In the genomic region with DNA sequence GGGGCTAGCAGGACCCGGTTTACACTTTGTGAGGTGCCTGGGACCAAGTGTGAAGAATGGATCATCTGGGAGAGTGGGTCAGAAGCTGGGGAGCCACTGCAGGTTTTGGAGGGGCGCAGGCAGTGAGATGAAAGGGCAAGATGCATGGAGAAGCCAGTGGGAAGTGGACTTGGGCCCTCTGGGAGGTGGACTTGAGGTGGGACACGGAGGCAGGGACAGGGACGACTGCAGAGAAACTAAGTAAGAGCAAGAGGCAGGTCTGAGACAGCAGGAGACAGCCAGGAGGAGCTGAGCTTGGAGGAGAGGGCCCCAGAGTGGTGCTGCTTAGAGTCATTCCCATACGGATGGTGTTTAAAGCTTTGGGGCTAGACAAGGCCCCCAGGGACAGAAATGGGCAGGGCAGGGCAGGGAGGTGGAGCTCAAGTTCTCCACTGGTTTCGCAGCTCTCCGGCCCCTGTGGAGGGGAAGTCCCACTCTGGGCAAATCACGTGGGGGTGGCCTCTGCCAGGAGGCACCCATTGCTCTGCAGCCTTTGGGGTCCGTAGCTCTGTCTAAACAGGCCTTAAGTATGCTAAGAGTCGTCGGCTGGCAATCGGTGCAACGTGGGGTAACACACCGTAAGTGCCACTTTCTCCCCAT, we compare ENCODE assay signal across 21 cellular contexts. TPM values are rescaled to one million over a fixed set of nuclear protein-coding genes. Genes with fewer than 3 reads are reported as not detected.
DNase-seq lines count a peak whose midpoint lies in the region; ATAC-seq and TF ChIP-seq lines count a peak whose summit lies in the region.
"Had no signal": no experiment of that assay in that cellular context is flagged by ENCODE, and none has a peak within 500 bp of the region (broad histone marks: within the 10 kb centered on the region; RNA-seq: fewer than 3 reads in every experiment).

No MANE protein-coding gene starts in this region.

- no peak overlapping the region for H4K8ac ChIP-seq in neuronal stem cell (ENCODE audit: low read depth, low read length)

- H3K9me3 Mint-ChIP-seq in T-helper 1 cell treated with Interleukin-12 subunit alpha and Interleukin-12 subunit beta and Interleukin-4 antibody, amounts not matched to agents 30 μg/mL and 1 μg/mL, for 36 hours = no peaks in the 10 kb centered on the region

- H3K27me3 Mint-ChIP-seq in T-helper 1 cell treated with Interleukin-12 subunit alpha and Interleukin-12 subunit beta and Interleukin-4 antibody, amounts not matched to agents 30 μg/mL and 1 μg/mL, for 36 hours (ENCODE audit: low read depth) = peaks cover 28% of the 10 kb centered on the region

- no peaks in the 10 kb centered on the region for H3K4me1 Mint-ChIP-seq in T-helper 1 cell treated with Interleukin-12 subunit alpha and Interleukin-12 subunit beta and Interleukin-4 antibody, amounts not matched to agents 30 μg/mL and 1 μg/mL, for 36 hours (ENCODE audit: low read depth)
- H3K4me1 Mint-ChIP-seq: activated CD8-positive, alpha-beta memory T cell treated with anti-CD3 and anti-CD28 coated beads, Interleukin-2, amount 10 ng/mL, durations not matched to agents 7 days and 5 days had no signal

- H3K36me3 ChIP-seq in esophagus muscularis mucosa (no peaks in the 10 kb centered on the region), neuronal stem cell (replicated peaks in 1 of 2; ENCODE audit: control insufficient read depth in 2 of 2, insufficient read depth in 2 of 2, low read length in 2 of 2) (no peaks in the 10 kb centered on the region), SK-N-SH (replicated peaks in 1 of 2; ENCODE audit: control insufficient read depth in 1 of 2, insufficient read depth in 2 of 2, low read length in 1 of 2) (no peaks in the 10 kb centered on the region)
- H3K36me3 ChIP-seq: SJCRH30, thyroid gland had no signal

- CTCF ChIA-PET in SK-N-SH (lab: Yijun Ruan, JAX) = interaction anchor here (0.6 to 13.6 kb wide), 32 partner anchors 8 to 1913 kb away, joined by 3 to 389 read pairs (median 6); no protein-coding TSS in a partner anchor

- no peaks in the 10 kb centered on the region for H3K79me1 ChIP-seq in neuronal stem cell (ENCODE audit: low read depth, low read length)

- H2BK12ac ChIP-seq in neuronal stem cell (ENCODE audit: low read length) = no peak overlapping the region

- TF ChIP-seq EP300 in esophagus muscularis mucosa (IDR thresholded peaks at IDR 0.05) (no peak), SK-N-SH (IDR thresholded peaks at IDR 0.05; ENCODE audit: borderline replicate concordance in 1 of 2, low read depth in 1 of 2, low read length in 1 of 2) (no peak)

- H4K20me1 ChIP-seq in SK-N-SH (ENCODE audit: insufficient read depth) = no peaks in the 10 kb centered on the region

- H3K4ac ChIP-seq in neuronal stem cell (ENCODE audit: low read length) = no peak overlapping the region

- H3K4me2 ChIP-seq in neuronal stem cell (ENCODE audit: insufficient read depth, low read length, poor library complexity, severe bottlenecking) (no peak overlapping the region), SK-N-SH (no peak overlapping the region)

- H3K9ac ChIP-seq in neuronal stem cell (ENCODE audit: low read depth, low read length, poor library complexity) = no peak overlapping the region
- H3K9ac ChIP-seq in SK-N-SH = no peak overlapping the region

- TF ChIP-seq CTCF in NB4 (IDR thresholded peaks at IDR 0.05; ENCODE audit: low read depth, low read length) (no peak), esophagus muscularis mucosa (IDR thresholded peaks at IDR 0.05) (no peak), SK-N-SH (IDR thresholded peaks at IDR 0.05) (no peak)

- no peak for TF ChIP-seq POLR2A in NB4 (IDR thresholded peaks at IDR 0.05; ENCODE audit: extremely low read depth, insufficient read length)
- TF ChIP-seq POLR2A in esophagus muscularis mucosa (IDR thresholded peaks at IDR 0.05; ENCODE audit: low read depth) = no peak

- H3K27ac Mint-ChIP-seq in T-helper 1 cell treated with Interleukin-12 subunit alpha and Interleukin-12 subunit beta and Interleukin-4 antibody, amounts not matched to agents 30 μg/mL and 1 μg/mL, for 36 hours = no peak overlapping the region
- H3K27ac Mint-ChIP-seq: activated CD8-positive, alpha-beta memory T cell treated with anti-CD3 and anti-CD28 coated beads, Interleukin-2, amount 10 ng/mL, durations not matched to agents 7 days and 5 days had no signal

- peaks cover 14 to 27% (median 25%) of the 10 kb centered on the region in 4 donors for H3K4me1 ChIP-seq in esophagus muscularis mucosa
- H3K4me1 ChIP-seq in neuronal stem cell (ENCODE audit: control insufficient read depth in 2 of 2, insufficient read depth in 1 of 2, low read depth in 1 of 2, low read length in 2 of 2) = peaks cover 2 to 3% of the 10 kb centered on the region in 2 donors
- peaks cover 0 to 12% of the 10 kb centered on the region in 2 experiments; a peak in 1 of 4 replicates for H3K4me1 ChIP-seq in SK-N-SH (ENCODE audit: control insufficient read depth in 1 of 2, insufficient read depth in 2 of 2, low read depth in 1 of 2, low read length in 1 of 2)
- H3K4me1 ChIP-seq: SJCRH30 had no signal

- H3K9me3 ChIP-seq in esophagus muscularis mucosa (no peaks in the 10 kb centered on the region), neuronal stem cell (replicated peaks in 1 of 2; ENCODE audit: control insufficient read depth in 2 of 2, insufficient read depth in 1 of 2, low read depth in 1 of 2, low read length in 2 of 2) (no peaks in the 10 kb centered on the region), SK-N-SH (no peaks in the 10 kb centered on the region)
- H3K9me3 ChIP-seq: SJCRH30, thyroid gland had no signal

- H3K23ac ChIP-seq in neuronal stem cell (ENCODE audit: low read depth, low read length, poor library complexity) = no peak overlapping the region

- H2BK5ac ChIP-seq in neuronal stem cell (ENCODE audit: low read length) = peak overlapping the region; percentile 10

- no peak overlapping the region for H2AK5ac ChIP-seq in neuronal stem cell (ENCODE audit: low read depth, low read length)

- H3K27me3 ChIP-seq in esophagus muscularis mucosa (peaks cover 0 to 51% (median 0%) of the 10 kb centered on the region in 4 donors), neuronal stem cell (ENCODE audit: control insufficient read depth in 3 of 3, insufficient read depth in 3 of 3, low read depth in 1 of 3, low read length in 3 of 3) (peaks cover 5 to 52% (median 21%) of the 10 kb centered on the region in 3 experiments), SK-N-SH (ENCODE audit: insufficient read depth) (no peaks in the 10 kb centered on the region)
- H3K27me3 ChIP-seq: SJCRH30, thyroid gland had no signal

- H3K9me2 ChIP-seq in SK-N-SH = no peaks in the 10 kb centered on the region

- no peaks in the 10 kb centered on the region for H3F3A ChIP-seq in SK-N-SH (replicated peaks; ENCODE audit: insufficient read depth)

- H3K79me2 ChIP-seq in SK-N-SH (ENCODE audit: insufficient read depth) = no peaks in the 10 kb centered on the region

- 92% methylated on average over 14 of the region's 14 CpGs for WGBS in esophagus muscularis mucosa
- no CpG with 5 or more reads among the region's 14 CpGs for WGBS in neuronal stem cell (ENCODE audit: extremely low coverage in 2 of 2, insufficient read length in 2 of 2, insufficient replicate concordance in 1 of 2), 2 donors
- WGBS in SK-N-SH (ENCODE audit: low lambda C conversion rate) = 83% methylated on average over 5 of the region's 14 CpGs

- H3K4me3 Mint-ChIP-seq in T-helper 1 cell treated with Interleukin-12 subunit alpha and Interleukin-12 subunit beta and Interleukin-4 antibody, amounts not matched to agents 30 μg/mL and 1 μg/mL, for 36 hours = peak overlapping the region; percentile 5
- H3K4me3 Mint-ChIP-seq: activated CD8-positive, alpha-beta memory T cell treated with anti-CD3 and anti-CD28 coated beads, Interleukin-2, amount 10 ng/mL, durations not matched to agents 7 days and 5 days had no signal

- POLR2A ChIA-PET in SK-N-SH (lab: Yijun Ruan, JAX) = interaction anchor here (1.1 kb wide), 1 partner anchor 106 kb away, joined by 3 read pairs; no protein-coding TSS in a partner anchor

- no peak overlapping the region for H2BK15ac ChIP-seq in neuronal stem cell (ENCODE audit: low read length)

- no peak overlapping the region for H3K4me3 ChIP-seq in NB4 (ENCODE audit: low read depth, low read length)
- no peak overlapping the region for H3K4me3 ChIP-seq in esophagus muscularis mucosa
- H3K4me3 ChIP-seq in neuronal stem cell (ENCODE audit: low read length in 2 of 2) = no peak overlapping the region
- H3K4me3 ChIP-seq in SK-N-SH (ENCODE audit: low read depth in 2 of 2, low read length in 1 of 2) = no peak overlapping the region
- H3K4me3 ChIP-seq: SJCRH30, thyroid gland had no signal

- intact Hi-C loops in esophagus muscularis mucosa (cut with DNase I) = loop anchor here (2.0 to 10.0 kb wide), 2 partner anchors 105 to 169 kb away; no protein-coding TSS in a partner anchor

- no peak for ATAC-seq in HG02798 (IDR thresholded peaks at IDR 0.05; ENCODE audit: poor library complexity, unreplicated experiment)

- no peak overlapping the region for H3K14ac ChIP-seq in neuronal stem cell (ENCODE audit: low read length)

- DNase-seq in T-helper 1 cell (no peak), NB4 (ENCODE audit: low read depth) (peak; percentile 26), esophagus muscularis mucosa (ENCODE audit: extremely low spot score) (peak; percentile 89), neuronal stem cell (ENCODE audit: low spot score) (no peak), SK-N-SH (no peak)
- DNase-seq in central memory CD4-positive, alpha-beta T cell = no peak
- DNase-seq: activated CD4-positive, CD25-positive, alpha-beta regulatory T cell treated with anti-CD3 and anti-CD28 coated beads, Interleukin-2, amount 50 U/mL, for 72 hours; activated CD8-positive, alpha-beta memory T cell treated with anti-CD3 and anti-CD28 coated beads, Interleukin-2, amount 10 ng/mL, durations not matched to agents 7 days and 5 days; activated effector memory CD4-positive, alpha-beta T cell treated with anti-CD3 and anti-CD28 coated beads, Interleukin-2, amount 50 U/mL, for 16 hours; DMS79 treated with DMSO at 0.1 percent for 48 hours; foreskin fibroblast; NCI-H82; SJCRH30; T1000; thyroid gland had no signal

- H2AFZ ChIP-seq in neuronal stem cell (ENCODE audit: low read length) (no peak overlapping the region), SK-N-SH (ENCODE audit: low read depth) (no peak overlapping the region)

- no peak overlapping the region for H3K18ac ChIP-seq in neuronal stem cell (ENCODE audit: low read length)

- no peak for TF ChIP-seq RAD21 in SK-N-SH (IDR thresholded peaks at IDR 0.05; ENCODE audit: low read length)

- no peak overlapping the region for H2BK120ac ChIP-seq in neuronal stem cell (ENCODE audit: low read depth, low read length)

- no peak overlapping the region for H4K91ac ChIP-seq in neuronal stem cell (ENCODE audit: low read depth, low read length, poor library complexity)

- H3K27ac ChIP-seq in esophagus muscularis mucosa (replicated peaks in 1 of 4) (no peak overlapping the region), neuronal stem cell (replicated peaks; ENCODE audit: low read length) (no peak overlapping the region), SK-N-SH (ENCODE audit: low read depth in 2 of 2, low read length in 1 of 2) (no peak overlapping the region)
- H3K27ac ChIP-seq: 22Rv1, SJCRH30, thyroid gland had no signal

- H3K36me3 Mint-ChIP-seq in T-helper 1 cell treated with Interleukin-12 subunit alpha and Interleukin-12 subunit beta and Interleukin-4 antibody, amounts not matched to agents 30 μg/mL and 1 μg/mL, for 36 hours (ENCODE audit: low read depth) = no peaks in the 10 kb centered on the region
- H3K36me3 Mint-ChIP-seq: activated CD8-positive, alpha-beta memory T cell treated with anti-CD3 and anti-CD28 coated beads, Interleukin-2, amount 10 ng/mL, durations not matched to agents 7 days and 5 days had no signal

RNA-seq across cellular contexts. Expression of gene PTPRE, which starts 1.2 kb away (rescaled TPM):
- total RNA-seq in esophagus muscularis mucosa = 10 to 100 TPM in 2 of 4 donors, 1 to 10 TPM in 2; 8.7 to 22.4 (median 13.3) TPM
- 0.52 TPM for polyA plus RNA-seq in neuronal stem cell (2013, experiment 1 of 2)
- 1.0 TPM for polyA plus RNA-seq in neuronal stem cell (2013, experiment 2 of 2)
- 6.2 and 11.8 TPM in 2 replicates for polyA plus RNA-seq in SK-N-SH (2012; rRNA removed)
- 8.9 and 9.4 TPM in 2 replicates for polyA plus RNA-seq in SK-N-SH (2012; cell fraction: cytosol; rRNA removed)
- 19.9 and 21.3 TPM in 2 replicates for polyA plus RNA-seq in SK-N-SH (2012; cell fraction: nucleus; rRNA removed)

RNA-seq across cellular contexts. Expression of gene CLRN3, which starts 13.0 kb away (rescaled TPM):
- not detected for total RNA-seq in esophagus muscularis mucosa
- polyA plus RNA-seq in neuronal stem cell (2013, experiment 1 of 2) = not detected
- not detected for polyA plus RNA-seq in neuronal stem cell (2013, experiment 2 of 2)
- 0.08 and 0.25 TPM in 2 replicates for polyA plus RNA-seq in SK-N-SH (2012; rRNA removed)
- polyA plus RNA-seq in SK-N-SH (2012; cell fraction: cytosol; rRNA removed) = 0.13 and 0.28 TPM in 2 replicates
- 0.08 and 0.21 TPM in 2 replicates for polyA plus RNA-seq in SK-N-SH (2012; cell fraction: nucleus; rRNA removed)
- total RNA-seq: activated CD8-positive, alpha-beta memory T cell treated with anti-CD3 and anti-CD28 coated beads, Interleukin-2, amount 10 ng/mL, durations not matched to agents 7 days and 5 days; LHCN-M2; pulmonary artery endothelial cell; SJCRH30; thyroid gland had no signal
- polyA plus RNA-seq: BJ had no signal

Comparison
In these comparisons a context has a peak if more than half of its experiments do, and no peak if none do; other contexts are left out.
1. DNase-seq: peak in NB4 (single experiment) and esophagus muscularis mucosa (single experiment); none in T-helper 1 cell (0 of 5), neuronal stem cell (single experiment), SK-N-SH (single experiment) and central memory CD4-positive, alpha-beta T cell (single experiment).